34 cellular contexts compared by ENCODE assay signal in the genomic region with DNA sequence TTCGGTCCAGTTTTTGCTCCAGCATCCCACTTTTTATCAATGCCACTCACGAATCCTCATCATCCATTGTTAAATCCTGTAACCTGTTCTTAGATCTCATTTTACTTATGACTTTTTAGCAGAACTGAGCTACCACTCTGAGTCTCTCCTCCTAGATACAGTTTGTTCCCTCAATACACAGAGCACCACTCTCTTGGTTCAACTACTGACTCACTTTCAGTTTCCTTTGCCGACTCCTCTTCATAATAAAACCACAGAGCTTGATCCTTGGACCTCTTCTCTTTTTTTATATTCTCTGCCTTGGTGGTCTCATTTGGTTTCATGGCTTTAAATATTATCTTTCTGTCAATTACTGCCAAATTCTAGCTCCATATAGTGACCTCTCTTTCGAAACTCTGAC.
DNase-seq lines count a peak whose midpoint lies in the region; ATAC-seq, FAIRE-seq and TF ChIP-seq lines count a peak whose summit lies in the region.
"Had no signal": no experiment of that assay in that cellular context is flagged by ENCODE, and none has a peak within 500 bp of the region (broad histone marks: within the 10 kb centered on the region; RNA-seq: fewer than 3 reads in every experiment).

No MANE protein-coding gene starts in this region.

- H3K36me3 ChIP-seq in WERI-Rb-1: no peaks in the 10 kb centered on the region
- H3K36me3 ChIP-seq: cardiac muscle cell, esophagus muscularis mucosa, SJSA1, transverse colon had no signal

- no peak for FAIRE-seq in GM19239 (lab: Jason Lieb, UNC)
- FAIRE-seq: GM18507 had no signal

- no peaks in the 10 kb centered on the region for H3K9me3 ChIP-seq in WERI-Rb-1 (ENCODE audit: severe bottlenecking)
- H3K9me3 ChIP-seq: esophagus muscularis mucosa, SJSA1, transverse colon had no signal

- peak; percentile 74 for ATAC-seq in SK-N-SH treated with all-trans-retinoic acid at 6 μM for 48 hours
- no peak for ATAC-seq in HG02840 (IDR thresholded peaks at IDR 0.05; ENCODE audit: low FRiP score, unreplicated experiment)
- ATAC-seq: activated CD8-positive, alpha-beta memory T cell treated with anti-CD3 and anti-CD28 coated beads, Interleukin-2, amount 10 ng/mL, durations not matched to agents 7 days and 5 days; activated T-cell treated with anti-CD3 and anti-CD28 coated beads, Interleukin-2, amount 50 U/mL, for 72 hours; left lobe of liver; naive thymus-derived CD4-positive, alpha-beta T cell had no signal

- DNase-seq in SIG-M5 treated with dmso at 0.1 percent for 504 hours (lab: John Stamatoyannopoulos, UW; ENCODE audit: unreplicated experiment): peak; percentile 62
- DNase-seq in SIG-M5 (lab: John Stamatoyannopoulos, UW): no peak
- DNase-seq in NOMO-1 treated with DMSO at 0.1 percent for 48 hours (lab: John Stamatoyannopoulos, UW; ENCODE audit: unreplicated experiment): peak; percentile 61
- no peak for DNase-seq in activated gamma-delta T cell (lab: John Stamatoyannopoulos, UW)
- DNase-seq in WERI-Rb-1: no peak
- no peak for DNase-seq in GM19239 (ENCODE audit: insufficient read length, low spot score)
- DNase-seq: activated CD4-positive, alpha-beta T cell treated with anti-CD3 and anti-CD28 coated beads, Interleukin-2, amount 50 U/mL, for 1 hour; activated CD8-positive, alpha-beta memory T cell treated with anti-CD3 and anti-CD28 coated beads, Interleukin-2, amount 10 ng/mL, durations not matched to agents 7 days and 5 days; activated naive CD4-positive, alpha-beta T cell treated with anti-CD3 and anti-CD28 coated beads for 36 hours; activated T-cell treated with anti-CD3 and anti-CD28 coated beads, Interleukin-2, amount 50 U/mL, for 72 hours; AML-193; amygdala; CD4-positive, alpha-beta memory T cell; DMS153; endodermal cell; foreskin melanocyte; GM23248; naive thymus-derived CD4-positive, alpha-beta T cell; NCI-H1417 treated with DMSO at 0.1 percent for 48 hours; NCI-H2171; NCI-H510A treated with DMSO at 0.1 percent for 48 hours; occipital lobe; transverse colon had no signal

- no peak for TF ChIP-seq CTCF in WERI-Rb-1 (IDR thresholded peaks at IDR 0.05; ENCODE audit: low read depth, low read length)

- H3K4me3 ChIP-seq in WERI-Rb-1 (ENCODE audit: low read depth, low read length): no peak overlapping the region
- H3K4me3 ChIP-seq: cardiac muscle cell, coronary artery, esophagus muscularis mucosa, GM23248, SJSA1, skin epidermis, transverse colon had no signal

- H3K27me3 ChIP-seq in WERI-Rb-1 (ENCODE audit: insufficient read depth, low read depth, severe bottlenecking): no peaks in the 10 kb centered on the region
- H3K27me3 ChIP-seq: cardiac muscle cell, esophagus muscularis mucosa, SJSA1, transverse colon had no signal

- H3K27ac ChIP-seq in WERI-Rb-1: no peak overlapping the region
- H3K27ac ChIP-seq: 22Rv1, cardiac muscle cell, coronary artery, esophagus muscularis mucosa, GM23248, SJSA1, skin epidermis, transverse colon, VCaP had no signal

TF ChIP-seq in SK-N-SH treated with all-trans-retinoic acid at 6 μM for 48 hours, 23 proteins besides CTCF, POLR2A, EP300 and RAD21:
- no peak for TF ChIP-seq PATZ1 (CRISPR knock-in tag; IDR thresholded peaks at IDR 0.05; ENCODE audit: borderline replicate concordance)
- TF ChIP-seq, protein P1, sequence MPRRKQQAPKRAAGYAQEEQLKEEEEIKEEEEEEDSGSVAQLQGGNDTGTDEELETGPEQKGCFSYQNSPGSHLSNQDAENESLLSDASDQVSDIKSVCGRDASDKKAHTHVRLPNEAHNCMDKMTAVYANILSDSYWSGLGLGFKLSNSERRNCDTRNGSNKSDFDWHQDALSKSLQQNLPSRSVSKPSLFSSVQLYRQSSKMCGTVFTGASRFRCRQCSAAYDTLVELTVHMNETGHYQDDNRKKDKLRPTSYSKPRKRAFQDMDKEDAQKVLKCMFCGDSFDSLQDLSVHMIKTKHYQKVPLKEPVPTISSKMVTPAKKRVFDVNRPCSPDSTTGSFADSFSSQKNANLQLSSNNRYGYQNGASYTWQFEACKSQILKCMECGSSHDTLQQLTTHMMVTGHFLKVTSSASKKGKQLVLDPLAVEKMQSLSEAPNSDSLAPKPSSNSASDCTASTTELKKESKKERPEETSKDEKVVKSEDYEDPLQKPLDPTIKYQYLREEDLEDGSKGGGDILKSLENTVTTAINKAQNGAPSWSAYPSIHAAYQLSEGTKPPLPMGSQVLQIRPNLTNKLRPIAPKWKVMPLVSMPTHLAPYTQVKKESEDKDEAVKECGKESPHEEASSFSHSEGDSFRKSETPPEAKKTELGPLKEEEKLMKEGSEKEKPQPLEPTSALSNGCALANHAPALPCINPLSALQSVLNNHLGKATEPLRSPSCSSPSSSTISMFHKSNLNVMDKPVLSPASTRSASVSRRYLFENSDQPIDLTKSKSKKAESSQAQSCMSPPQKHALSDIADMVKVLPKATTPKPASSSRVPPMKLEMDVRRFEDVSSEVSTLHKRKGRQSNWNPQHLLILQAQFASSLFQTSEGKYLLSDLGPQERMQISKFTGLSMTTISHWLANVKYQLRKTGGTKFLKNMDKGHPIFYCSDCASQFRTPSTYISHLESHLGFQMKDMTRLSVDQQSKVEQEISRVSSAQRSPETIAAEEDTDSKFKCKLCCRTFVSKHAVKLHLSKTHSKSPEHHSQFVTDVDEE (CRISPR knock-in tag; IDR thresholded peaks at IDR 0.05): no peak
- TF ChIP-seq ZFP3 (CRISPR knock-in tag; IDR thresholded peaks at IDR 0.05): no peak
- TF ChIP-seq TOX (CRISPR knock-in tag; IDR thresholded peaks at IDR 0.05; ENCODE audit: borderline replicate concordance): no peak
- no peak for TF ChIP-seq GLIS3 (CRISPR knock-in tag; IDR thresholded peaks at IDR 0.05)
- TF ChIP-seq, protein P2, sequence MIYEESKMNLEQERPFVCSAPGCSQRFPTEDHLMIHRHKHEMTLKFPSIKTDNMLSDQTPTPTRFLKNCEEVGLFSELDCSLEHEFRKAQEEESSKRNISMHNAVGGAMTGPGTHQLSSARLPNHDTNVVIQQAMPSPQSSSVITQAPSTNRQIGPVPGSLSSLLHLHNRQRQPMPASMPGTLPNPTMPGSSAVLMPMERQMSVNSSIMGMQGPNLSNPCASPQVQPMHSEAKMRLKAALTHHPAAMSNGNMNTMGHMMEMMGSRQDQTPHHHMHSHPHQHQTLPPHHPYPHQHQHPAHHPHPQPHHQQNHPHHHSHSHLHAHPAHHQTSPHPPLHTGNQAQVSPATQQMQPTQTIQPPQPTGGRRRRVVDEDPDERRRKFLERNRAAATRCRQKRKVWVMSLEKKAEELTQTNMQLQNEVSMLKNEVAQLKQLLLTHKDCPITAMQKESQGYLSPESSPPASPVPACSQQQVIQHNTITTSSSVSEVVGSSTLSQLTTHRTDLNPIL (CRISPR knock-in tag; IDR thresholded peaks at IDR 0.05; ENCODE audit: low read depth): no peak
- TF ChIP-seq ZNF70 (CRISPR knock-in tag; IDR thresholded peaks at IDR 0.05): no peak
- no peak for TF ChIP-seq OSR1 (CRISPR knock-in tag; IDR thresholded peaks at IDR 0.05)
- TF ChIP-seq ZNF8 (CRISPR knock-in tag; IDR thresholded peaks at IDR 0.05): no peak
- TF ChIP-seq ARNTL (CRISPR knock-in tag; IDR thresholded peaks at IDR 0.05; ENCODE audit: borderline replicate concordance, low read depth): no peak
- no peak for TF ChIP-seq ZC3H10 (CRISPR knock-in tag; IDR thresholded peaks at IDR 0.05)
- TF ChIP-seq BACH2 (CRISPR knock-in tag; IDR thresholded peaks at IDR 0.05; ENCODE audit: borderline replicate concordance): no peak
- TF ChIP-seq PPARA (CRISPR knock-in tag; IDR thresholded peaks at IDR 0.05; ENCODE audit: borderline replicate concordance): no peak
- TF ChIP-seq CSDC2 (CRISPR knock-in tag; IDR thresholded peaks at IDR 0.05): no peak
- no peak for TF ChIP-seq POU6F1 (CRISPR knock-in tag; IDR thresholded peaks at IDR 0.05; ENCODE audit: borderline replicate concordance, low read depth)
- no peak for TF ChIP-seq ZFP30 (CRISPR knock-in tag; IDR thresholded peaks at IDR 0.05)
- TF ChIP-seq ESRRG (CRISPR knock-in tag; IDR thresholded peaks at IDR 0.05): no peak
- TF ChIP-seq ISL1 (CRISPR knock-in tag; IDR thresholded peaks at IDR 0.05): no peak

Comparison
In these comparisons a context has a peak if more than half of its experiments do, and no peak if none do; other contexts are left out.
1. DNase-seq: peak in SIG-M5 treated with dmso at 0.1 percent for 504 hours (single experiment) and NOMO-1 treated with DMSO at 0.1 percent for 48 hours (single experiment); none in SIG-M5 (single experiment), activated gamma-delta T cell (single experiment), WERI-Rb-1 (single experiment) and GM19239 (single experiment).